In the genomic region with DNA sequence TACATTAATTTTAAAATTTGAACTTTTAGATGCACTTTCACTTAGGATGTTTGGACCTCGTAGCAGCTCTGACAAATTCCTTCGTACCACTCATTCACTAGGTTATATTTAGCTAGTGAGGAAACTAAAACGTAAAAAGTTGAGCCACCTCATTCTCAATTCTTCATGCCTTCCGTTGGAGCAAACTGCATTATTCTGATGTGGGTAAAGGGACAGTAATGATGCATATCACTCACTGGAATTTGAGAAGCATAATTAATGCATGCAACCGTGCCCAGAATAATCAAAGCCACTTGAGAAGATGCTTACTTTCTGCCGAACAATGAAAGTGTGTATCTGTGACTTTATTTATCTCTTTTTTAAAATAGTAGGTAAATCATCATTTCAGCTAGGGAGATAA, we compare ENCODE assay signal across 9 cellular contexts. TPM values are rescaled to one million over a fixed set of nuclear protein-coding genes. Genes with fewer than 3 reads are reported as not detected.
DNase-seq lines count a peak whose midpoint lies in the region; ATAC-seq, FAIRE-seq and TF ChIP-seq lines count a peak whose summit lies in the region.
"Had no signal": no experiment of that assay in that cellular context is flagged by ENCODE, and none has a peak within 500 bp of the region (broad histone marks: within the 10 kb centered on the region; RNA-seq: fewer than 3 reads in every experiment).

No MANE protein-coding gene starts in this region.

- DNase-seq in A549 (ENCODE audit: low read depth in 1 of 2, low spot score in 1 of 2) (no peak), HAP-1 (ENCODE audit: low spot score in 2 of 2) (no peak), iris pigment epithelial cell (ENCODE audit: low read depth) (peak; percentile 48), NCI-H2081 treated with DMSO at 0.1 percent for 48 hours (lab: John Stamatoyannopoulos, UW) (no peak), GM19238 (ENCODE audit: insufficient read length, low spot score) (no peak), NCI-H128 (lab: John Stamatoyannopoulos, UW; ENCODE audit: unreplicated experiment) (no peak)
- DNase-seq: NCI-H1048 had no signal

- TF ChIP-seq CTCF in A549 (IDR thresholded peaks at IDR 0.05): no peak

- in situ Hi-C loops in HAP-1 (cut with MboI; ENCODE audit: low sequenced_read_pairs): no loop called here

- POLR2A ChIA-PET in A549 (lab: Yijun Ruan, JAX): no interaction called here

- peak overlapping the region; percentile 96 for H3K4me3 Mint-ChIP-seq in activated naive CD8-positive, alpha-beta T cell

- TF ChIP-seq RAD21 in A549 (conservative IDR thresholded peaks at IDR 0.05 in 1 of 2, IDR thresholded peaks at IDR 0.05 in 1 of 2): no peak

- peak overlapping the region; percentile 89 for H3K4me2 ChIP-seq in A549

- H3K9me3 Mint-ChIP-seq in activated naive CD8-positive, alpha-beta T cell (ENCODE audit: low read depth): no peaks in the 10 kb centered on the region

- CTCF ChIA-PET in A549 (lab: Yijun Ruan, JAX): interaction anchor here (0.7 kb wide), 1 partner anchor 95 kb away, joined by 4 read pairs; no protein-coding TSS in a partner anchor

- peaks cover 35% of the 10 kb centered on the region for H3K36me3 ChIP-seq in HAP-1 (replicated peaks)

- no peak for TF ChIP-seq EP300 in A549 (IDR thresholded peaks at IDR 0.05)

- H3K36me3 Mint-ChIP-seq in activated naive CD8-positive, alpha-beta T cell: peaks cover 7% of the 10 kb centered on the region

- H3K9me3 ChIP-seq in A549 (no peaks in the 10 kb centered on the region), HAP-1 (no peaks in the 10 kb centered on the region)

- ATAC-seq in A549: no peak
- no peak for ATAC-seq in GM21360 (IDR thresholded peaks at IDR 0.05; ENCODE audit: unreplicated experiment)

- peaks cover 61% of the 10 kb centered on the region for H3K4me1 Mint-ChIP-seq in activated naive CD8-positive, alpha-beta T cell (ENCODE audit: low read depth)

- TF ChIP-seq POLR2A in A549 (IDR thresholded peaks at IDR 0.05; ENCODE audit: low read length): no peak

- peak overlapping the region; percentile 100 for H3K27ac Mint-ChIP-seq in activated naive CD8-positive, alpha-beta T cell

- no peaks in the 10 kb centered on the region for H3K27me3 ChIP-seq in HAP-1 (ENCODE audit: low read depth)

- FAIRE-seq in A549 (lab: Jason Lieb, UNC): no peak

- H3K4me3 ChIP-seq in A549 (peak overlapping the region; percentile 74; the same call in 2 of the 3 replicates), HAP-1 (peak overlapping the region; percentile 80)

- H3K4me1 ChIP-seq in A549: peaks cover 22% of the 10 kb centered on the region
- peaks cover 14% of the 10 kb centered on the region for H3K4me1 ChIP-seq in HAP-1

- no peak overlapping the region for H3K27ac ChIP-seq in A549

- 40% methylated on average over 6 of the region's 6 CpGs for WGBS in A549 (ENCODE audit: missing lambda C conversion rate)

- no peaks in the 10 kb centered on the region for H3K27me3 Mint-ChIP-seq in activated naive CD8-positive, alpha-beta T cell

TF ChIP-seq in A549, 52 proteins besides CTCF, POLR2A, EP300 and RAD21:
- TF ChIP-seq, protein P1, sequence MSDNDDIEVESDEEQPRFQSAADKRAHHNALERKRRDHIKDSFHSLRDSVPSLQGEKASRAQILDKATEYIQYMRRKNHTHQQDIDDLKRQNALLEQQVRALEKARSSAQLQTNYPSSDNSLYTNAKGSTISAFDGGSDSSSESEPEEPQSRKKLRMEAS (IDR thresholded peaks at IDR 0.05): no peak
- no peak for TF ChIP-seq HOXB13 (CRISPR knock-in tag; IDR thresholded peaks at IDR 0.05; ENCODE audit: low read depth)
- TF ChIP-seq TP53 (CRISPR knock-in tag; IDR thresholded peaks at IDR 0.05): no peak
- no peak for TF ChIP-seq HEYL (CRISPR knock-in tag; IDR thresholded peaks at IDR 0.05)
- no peak for TF ChIP-seq CHD4 (IDR thresholded peaks at IDR 0.05; ENCODE audit: borderline replicate concordance)
- TF ChIP-seq CEBPB (IDR thresholded peaks at IDR 0.05): no peak
- TF ChIP-seq, protein P2, sequence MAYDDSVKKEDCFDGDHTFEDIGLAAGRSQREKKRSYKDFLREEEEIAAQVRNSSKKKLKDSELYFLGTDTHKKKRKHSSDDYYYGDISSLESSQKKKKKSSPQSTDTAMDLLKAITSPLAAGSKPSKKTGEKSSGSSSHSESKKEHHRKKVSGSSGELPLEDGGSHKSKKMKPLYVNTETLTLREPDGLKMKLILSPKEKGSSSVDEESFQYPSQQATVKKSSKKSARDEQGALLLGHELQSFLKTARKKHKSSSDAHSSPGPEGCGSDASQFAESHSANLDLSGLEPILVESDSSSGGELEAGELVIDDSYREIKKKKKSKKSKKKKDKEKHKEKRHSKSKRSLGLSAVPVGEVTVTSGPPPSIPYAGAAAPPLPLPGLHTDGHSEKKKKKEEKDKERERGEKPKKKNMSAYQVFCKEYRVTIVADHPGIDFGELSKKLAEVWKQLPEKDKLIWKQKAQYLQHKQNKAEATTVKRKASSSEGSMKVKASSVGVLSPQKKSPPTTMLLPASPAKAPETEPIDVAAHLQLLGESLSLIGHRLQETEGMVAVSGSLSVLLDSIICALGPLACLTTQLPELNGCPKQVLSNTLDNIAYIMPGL (CRISPR knock-in tag; IDR thresholded peaks at IDR 0.05; ENCODE audit: borderline replicate concordance): no peak
- no peak for TF ChIP-seq RCOR1 (IDR thresholded peaks at IDR 0.05; ENCODE audit: low read depth, low read length)
TF ChIP-seq in A549: peak in this region for 0.

RNA-seq across cellular contexts. Expression of a gene that starts 2.2 kb away (rescaled TPM):
- polyA plus RNA-seq in A549 (2011; rRNA removed) (86.7 and 87.4 TPM in 2 replicates), A549 (2017; fragmentation: RNase III; extraction: RNeasy Plus Mini Kit Qiagen cat#74134 plus additional on column Dnase treatment) (40.1 to 42.7 TPM (median 40.9 TPM) in 3 replicates)
- 42.6 and 43.3 TPM in 2 replicates for polyA plus RNA-seq in A549 (2012; cell fraction: cytosol; rRNA removed)
- polyA plus RNA-seq in A549 (2012; cell fraction: nucleus; rRNA removed): 55.5 and 61.7 TPM in 2 replicates
- polyA minus RNA-seq in A549 (2011; rRNA and poly(A)+ RNA removed): 107 and 112 TPM in 2 replicates

RNA-seq across cellular contexts. Expression of a gene that starts 2.7 kb away (rescaled TPM):
- polyA plus RNA-seq in A549 (2011; rRNA removed): 10.9 and 12.8 TPM in 2 replicates
- 1.5 and 1.6 TPM in 2 replicates for polyA plus RNA-seq in A549 (2012; cell fraction: cytosol; rRNA removed)
- 1.2 and 2.1 TPM in 2 replicates for polyA plus RNA-seq in A549 (2012; cell fraction: nucleus; rRNA removed)
- polyA plus RNA-seq in A549 (2017; fragmentation: RNase III; extraction: RNeasy Plus Mini Kit Qiagen cat#74134 plus additional on column Dnase treatment): 5.1 to 5.3 TPM (median 5.2 TPM) in 3 replicates
- polyA minus RNA-seq in A549 (2011; rRNA and poly(A)+ RNA removed): 11.5 and 14.5 TPM in 2 replicates

RNA-seq across cellular contexts. Expression of a gene that starts 36.8 kb away (rescaled TPM):
- 2.5 and 2.8 TPM in 2 replicates for polyA plus RNA-seq in A549 (2011; rRNA removed)
- polyA plus RNA-seq in A549 (2012; cell fraction: cytosol; rRNA removed): 0.56 and 0.61 TPM in 2 replicates
- 2.7 and 2.9 TPM in 2 replicates for polyA plus RNA-seq in A549 (2012; cell fraction: nucleus; rRNA removed)
- polyA plus RNA-seq in A549 (2017; fragmentation: RNase III; extraction: RNeasy Plus Mini Kit Qiagen cat#74134 plus additional on column Dnase treatment): 0.83 to 1.7 TPM (median 1.2 TPM) in 3 replicates
- polyA minus RNA-seq in A549 (2011; rRNA and poly(A)+ RNA removed): 1.5 and 4.1 TPM in 2 replicates
